In genomic region chr6:29834564-29835436, GRCh38 we compare ENCODE assay signal across 8 cellular contexts. TPM values are rescaled to one million over a fixed set of nuclear protein-coding genes. Genes with fewer than 3 reads are reported as not detected.
DNase-seq lines count a peak whose midpoint lies in the region; ATAC-seq and TF ChIP-seq lines count a peak whose summit lies in the region.

No MANE protein-coding gene starts in this region.

- ATAC-seq in naive B cell (ENCODE audit: low read depth in 2 of 2) (peak in 1 of 2 donors; percentile 60), GM18870 (IDR thresholded peaks at IDR 0.05; ENCODE audit: unreplicated experiment) (no peak)

- H3K4me3 ChIP-seq in BJ (ENCODE audit: low read depth, low read length): no peak overlapping the region
- H3K4me3 ChIP-seq in HL-60 (replicated peaks; ENCODE audit: insufficient read depth, low read length): no peak overlapping the region
- H3K4me3 ChIP-seq in dorsolateral prefrontal cortex: peak overlapping the region in 1 of 59 donors; percentile 12

- DNase-seq in BJ (ENCODE audit: low read depth) (no peak), HL-60 (ENCODE audit: low read depth in 1 of 2, low spot score in 1 of 2) (no peak), dorsolateral prefrontal cortex (peak in 2 of 10 donors; percentile 36 to 48), naive B cell (peak; percentile 38), type B pancreatic cell (ENCODE audit: extremely low spot score, unreplicated experiment) (no peak), NOMO-1 treated with dmso at 0.1 percent for 144 hours (lab: John Stamatoyannopoulos, UW; ENCODE audit: unreplicated experiment) (no peak)
- peak; percentile 61 for DNase-seq in activated CD4-positive, CD25-positive, alpha-beta regulatory T cell treated with anti-CD3 and anti-CD28 coated beads, Interleukin-2, amount 50 U/mL, for 72 hours

- POLR2A ChIA-PET in BJ (lab: Charles Lee): no interaction called here

- H3K4me1 Mint-ChIP-seq in naive B cell (peaks cover 0 to 4% (median 0%) of the 10 kb centered on the region in 3 donors), type B pancreatic cell (ENCODE audit: unreplicated experiment) (no peaks in the 10 kb centered on the region)

- CTCF ChIA-PET in BJ (lab: Yijun Ruan, JAX): interaction anchor here (0.6 to 4.7 kb wide), 25 partner anchors 9 to 187 kb away, joined by 3 to 71 read pairs (median 5); no protein-coding TSS in a partner anchor

- H3K27me3 ChIP-seq in BJ (ENCODE audit: control insufficient read depth, insufficient read depth, low read length) (peaks cover 11% of the 10 kb centered on the region), HL-60 (ENCODE audit: insufficient read depth, poor library complexity, severe bottlenecking) (peaks cover 5% of the 10 kb centered on the region), dorsolateral prefrontal cortex (peaks cover 0 to 72% (median 20%) of the 10 kb centered on the region in 45 donors)

- intact Hi-C loops in dorsolateral prefrontal cortex (cut with DNase I): loop anchor here (1.0 to 10.0 kb wide), 6 partner anchors 90 to 190 kb away; no protein-coding TSS in a partner anchor

- H3K27me3 Mint-ChIP-seq in naive B cell (peaks cover 62 to 83% (median 83%) of the 10 kb centered on the region in 3 donors), type B pancreatic cell (peaks cover 89% of the 10 kb centered on the region)

- peak; percentile 86 for TF ChIP-seq CTCF in BJ (IDR thresholded peaks at IDR 0.05; ENCODE audit: insufficient read depth, low read depth, low read length)
- peak; percentile 55 for TF ChIP-seq CTCF in HL-60 (IDR thresholded peaks at IDR 0.05; ENCODE audit: insufficient read depth, low read length)
- peak; percentile 52 to 94 (median 84) for TF ChIP-seq CTCF in dorsolateral prefrontal cortex (IDR thresholded peaks at IDR 0.05 in 54 of 56, conservative IDR thresholded peaks at IDR 0.05 in 2 of 56; ENCODE audit: low read depth in 1 of 56, partially characterized antibody in 56 of 56)
- peak; percentile 92 for TF ChIP-seq CTCF in type B pancreatic cell (conservative IDR thresholded peaks at IDR 0.05)

- H3K9me3 Mint-ChIP-seq in naive B cell (no peaks in the 10 kb centered on the region), type B pancreatic cell (no peaks in the 10 kb centered on the region)

- H3K27ac ChIP-seq in HL-60 (replicated peaks) (no peak overlapping the region), dorsolateral prefrontal cortex (no peak overlapping the region)

- no peak overlapping the region for H3K27ac Mint-ChIP-seq in naive B cell
- no peak overlapping the region for H3K27ac Mint-ChIP-seq in type B pancreatic cell

- no peak overlapping the region for H3K4me3 Mint-ChIP-seq in naive B cell
- no peak overlapping the region for H3K4me3 Mint-ChIP-seq in type B pancreatic cell

- no peaks in the 10 kb centered on the region for H3K36me3 ChIP-seq in BJ (ENCODE audit: control insufficient read depth, insufficient read depth, low read length)

- H3K36me3 Mint-ChIP-seq in naive B cell: no peaks in the 10 kb centered on the region
- H3K36me3 Mint-ChIP-seq in type B pancreatic cell: no peaks in the 10 kb centered on the region

RNA-seq across cellular contexts. Expression of gene HLA-G, which starts 7.2 kb away (rescaled TPM):
- not detected in 2 replicates for polyA plus RNA-seq in BJ (2011; rRNA removed)
- not detected in 2 replicates for polyA minus RNA-seq in BJ (2011; rRNA and poly(A)+ RNA removed)
- total RNA-seq in dorsolateral prefrontal cortex: 1 to 10 TPM in 3 of 120 experiments, under 1 TPM in 9, not detected in 108; 0.44 to 1.6 (median 0.55) TPM
- 1 to 10 TPM in 5 of 6 donors, under 1 TPM in 1; 0.23 to 5.5 (median 1.4) TPM for polyA plus RNA-seq in naive B cell (ENCODE audit: low read depth in 6 of 6)
- total RNA-seq in type B pancreatic cell (ENCODE audit: low replicate concordance): 4.6 and 8.3 TPM in 2 replicates

Comparison
In these comparisons a context has a peak if more than half of its experiments do, and no peak if none do; other contexts are left out.
1. DNase-seq: peak in activated CD4-positive, CD25-positive, alpha-beta regulatory T cell treated with anti-CD3 and anti-CD28 coated beads, Interleukin-2, amount 50 U/mL, for 72 hours (single experiment) and naive B cell (single experiment); none in BJ (single experiment), HL-60 (0 of 2), type B pancreatic cell (single experiment) and NOMO-1 treated with dmso at 0.1 percent for 144 hours (single experiment).
2. Peak in every context shown above with its lines, with median percentiles within 50 percentile points of each other: CTCF ChIP-seq.